1 cellular context compared by ENCODE assay signal in genomic region chr17:81003711-81004335, GRCh38.
TF ChIP-seq lines count a peak whose summit lies in the region.

No MANE protein-coding gene starts in this region.

TF ChIP-seq in HepG2, 621 proteins besides CTCF, POLR2A, EP300 and RAD21 (continued from another document):
- TF ChIP-seq ZNF687 (CRISPR knock-in tag; IDR thresholded peaks at IDR 0.05) = 0 out of 2 replicates have a peak, but pooled peaks have one; percentile 5
- TF ChIP-seq ZBTB7B (CRISPR knock-in tag; IDR thresholded peaks at IDR 0.05) = no peak
- no peak for TF ChIP-seq JUNB (CRISPR knock-in tag; IDR thresholded peaks at IDR 0.05; ENCODE audit: borderline replicate concordance)
- TF ChIP-seq KAT2B (IDR thresholded peaks at IDR 0.05; ENCODE audit: borderline replicate concordance, low read depth, low read length) = no peak
- TF ChIP-seq ZNF777 (CRISPR knock-in tag; IDR thresholded peaks at IDR 0.05) = no peak
- peak; percentile 54 for TF ChIP-seq AGO2 (optimal IDR thresholded peaks at IDR 0.05; ENCODE audit: low read depth, low read length)
- peak; percentile 66 for TF ChIP-seq BHLHE40 (IDR thresholded peaks at IDR 0.05; ENCODE audit: low read length)
- TF ChIP-seq MLXIP (CRISPR knock-in tag; IDR thresholded peaks at IDR 0.05; ENCODE audit: borderline replicate concordance) = no peak
- TF ChIP-seq ZZZ3 (CRISPR knock-in tag; IDR thresholded peaks at IDR 0.05; ENCODE audit: borderline replicate concordance) = no peak
- TF ChIP-seq ZNF430 (CRISPR knock-in tag; IDR thresholded peaks at IDR 0.05) = no peak
- no peak for TF ChIP-seq SOX6 (IDR thresholded peaks at IDR 0.05)
- TF ChIP-seq SOX6 (CRISPR knock-in tag; IDR thresholded peaks at IDR 0.05) = no peak
- no peak for TF ChIP-seq CCDC6 (CRISPR knock-in tag; IDR thresholded peaks at IDR 0.05)
- TF ChIP-seq ZNF44 (CRISPR knock-in tag; IDR thresholded peaks at IDR 0.05) = no peak
- TF ChIP-seq ZMYM3 (CRISPR knock-in tag; IDR thresholded peaks at IDR 0.05) = no peak
- peak; percentile 90 for TF ChIP-seq AGO1 (IDR thresholded peaks at IDR 0.05; ENCODE audit: low read depth, low read length, poor library complexity, severe bottlenecking)
- no peak for TF ChIP-seq MXD4 (CRISPR knock-in tag; IDR thresholded peaks at IDR 0.05)
